ENCODE assay signal across 35 cellular contexts in genomic region chr12:113923251-113923650, GRCh38.
"Had no signal": no experiment of that assay in that cellular context is flagged by ENCODE, and none has a peak within 500 bp of the region (broad histone marks: within the 10 kb centered on the region; RNA-seq: fewer than 3 reads in every experiment).

No MANE protein-coding gene starts in this region.

- H3K36me3 ChIP-seq: breast epithelium had no signal

- H3K27me3 ChIP-seq: adrenal gland, body of pancreas, brain microvascular endothelial cell, breast epithelium had no signal

- H3K27me3 Mint-ChIP-seq: activated B cell treated with CpG ODN at 0.5 μM for 24 hours; activated CD4-positive, alpha-beta memory T cell treated with anti-CD3 and anti-CD28 coated beads for 36 hours; activated CD4-positive, alpha-beta T cell treated with anti-CD3 and anti-CD28 coated beads, Interleukin-2, amount 10 ng/mL, durations not matched to agents 24 days and 14 days; activated CD8-positive, alpha-beta T cell treated with anti-CD3 and anti-CD28 coated beads for 36 hours; activated naive CD8-positive, alpha-beta T cell treated with anti-CD3 and anti-CD28 coated beads for 36 hours; activated T-helper 17 cell treated with anti-CD3 and anti-CD28 coated beads, Interleukin-2, amount 50 U/mL, for 72 hours had no signal

- FAIRE-seq: astrocyte, TTC549 had no signal

- H3K4me1 ChIP-seq: body of pancreas, breast epithelium had no signal

- H3K9me3 ChIP-seq: adrenal gland, body of pancreas, breast epithelium had no signal

- H3K27ac Mint-ChIP-seq: activated B cell treated with CpG ODN at 0.5 μM for 24 hours; activated CD4-positive, alpha-beta memory T cell treated with anti-CD3 and anti-CD28 coated beads for 36 hours; activated CD4-positive, alpha-beta T cell treated with anti-CD3 and anti-CD28 coated beads, Interleukin-2, amount 10 ng/mL, durations not matched to agents 24 days and 14 days; activated CD8-positive, alpha-beta T cell treated with anti-CD3 and anti-CD28 coated beads for 36 hours; activated naive CD4-positive, alpha-beta T cell treated with anti-CD3 and anti-CD28 coated beads for 36 hours; activated naive CD4-positive, alpha-beta T cell treated with anti-CD3 and anti-CD28 coated beads, Interleukin-2, amount 50 U/mL, for 72 hours; activated naive CD8-positive, alpha-beta T cell treated with anti-CD3 and anti-CD28 coated beads for 36 hours; activated T-cell treated with anti-CD3 and anti-CD28 coated beads, Interleukin-2, amount 50 U/mL, for 72 hours; activated T-helper 1 cell treated with anti-CD3 and anti-CD28 coated beads, Interleukin-12 subunit alpha, Interleukin-12 subunit beta, Interleukin-2, Interleukin-4 antibody, amounts not matched to agents 30 ng/mL and 10 ng/mL and 1 ng/mL, durations not matched to agents 14 hours and 24 hours and 36 hours; activated T-helper 17 cell treated with anti-CD3 and anti-CD28 coated beads, Interleukin-2, amount 50 U/mL, for 72 hours; T-helper 1 cell treated with Interleukin-12 subunit alpha and Interleukin-12 subunit beta and Interleukin-4 antibody, amounts not matched to agents 30 μg/mL and 1 μg/mL, for 36 hours; T-helper 2 cell treated with Interferon-gamma antibody and Interleukin-4, amounts not matched to agents 5 μg/mL and 100 μg/mL, for 36 hours had no signal

- H3K4me1 Mint-ChIP-seq: activated B cell treated with CpG ODN at 0.5 μM for 24 hours; activated T-helper 17 cell treated with anti-CD3 and anti-CD28 coated beads, Interleukin-2, amount 50 U/mL, for 72 hours had no signal

- H3K4me3 Mint-ChIP-seq: activated B cell treated with CpG ODN at 0.5 μM for 24 hours; activated CD4-positive, alpha-beta memory T cell treated with anti-CD3 and anti-CD28 coated beads for 36 hours; activated CD4-positive, alpha-beta T cell treated with anti-CD3 and anti-CD28 coated beads, Interleukin-2, amount 10 ng/mL, durations not matched to agents 24 days and 14 days; activated CD8-positive, alpha-beta T cell treated with anti-CD3 and anti-CD28 coated beads for 36 hours; activated naive CD4-positive, alpha-beta T cell treated with anti-CD3 and anti-CD28 coated beads for 36 hours; activated naive CD8-positive, alpha-beta T cell treated with anti-CD3 and anti-CD28 coated beads for 36 hours; activated T-cell treated with anti-CD3 and anti-CD28 coated beads, Interleukin-2, amount 50 U/mL, for 4 hours; activated T-cell treated with anti-CD3 and anti-CD28 coated beads, Interleukin-2, amount 50 U/mL, for 72 hours; activated T-helper 1 cell treated with anti-CD3 and anti-CD28 coated beads, Interleukin-12 subunit alpha, Interleukin-12 subunit beta, Interleukin-2, Interleukin-4 antibody, amounts not matched to agents 30 ng/mL and 10 ng/mL and 1 ng/mL, durations not matched to agents 14 hours and 24 hours and 36 hours; activated T-helper 17 cell treated with anti-CD3 and anti-CD28 coated beads, Interleukin-2, amount 50 U/mL, for 72 hours; T-helper 1 cell treated with Interleukin-12 subunit alpha and Interleukin-12 subunit beta and Interleukin-4 antibody, amounts not matched to agents 30 μg/mL and 1 μg/mL, for 36 hours; T-helper 2 cell treated with Interferon-gamma antibody and Interleukin-4, amounts not matched to agents 5 μg/mL and 100 μg/mL, for 36 hours had no signal

- H3K9me3 Mint-ChIP-seq: activated B cell treated with CpG ODN at 0.5 μM for 24 hours; activated CD4-positive, alpha-beta memory T cell treated with anti-CD3 and anti-CD28 coated beads for 36 hours; activated CD4-positive, alpha-beta T cell treated with anti-CD3 and anti-CD28 coated beads, Interleukin-2, amount 10 ng/mL, durations not matched to agents 24 days and 14 days; activated CD8-positive, alpha-beta T cell treated with anti-CD3 and anti-CD28 coated beads for 36 hours; activated naive CD4-positive, alpha-beta T cell treated with anti-CD3 and anti-CD28 coated beads for 36 hours; activated naive CD4-positive, alpha-beta T cell treated with anti-CD3 and anti-CD28 coated beads, Interleukin-2, amount 50 U/mL, for 72 hours; activated naive CD8-positive, alpha-beta T cell treated with anti-CD3 and anti-CD28 coated beads for 36 hours; activated T-cell treated with anti-CD3 and anti-CD28 coated beads, Interleukin-2, amount 50 U/mL, for 4 hours; activated T-cell treated with anti-CD3 and anti-CD28 coated beads, Interleukin-2, amount 50 U/mL, for 72 hours; activated T-helper 1 cell treated with anti-CD3 and anti-CD28 coated beads, Interleukin-12 subunit alpha, Interleukin-12 subunit beta, Interleukin-2, Interleukin-4 antibody, amounts not matched to agents 30 ng/mL and 10 ng/mL and 1 ng/mL, durations not matched to agents 14 hours and 24 hours and 36 hours; activated T-helper 17 cell treated with anti-CD3 and anti-CD28 coated beads, Interleukin-2, amount 50 U/mL, for 72 hours; T-helper 1 cell treated with Interleukin-12 subunit alpha and Interleukin-12 subunit beta and Interleukin-4 antibody, amounts not matched to agents 30 μg/mL and 1 μg/mL, for 36 hours; T-helper 2 cell treated with Interferon-gamma antibody and Interleukin-4, amounts not matched to agents 5 μg/mL and 100 μg/mL, for 36 hours had no signal

- H3K27ac ChIP-seq: adrenal gland, body of pancreas, brain microvascular endothelial cell, breast epithelium, VCaP had no signal

- DNase-seq: activated B cell treated with CpG ODN at 0.5 μM for 24 hours; activated CD4-positive, alpha-beta memory T cell treated with anti-CD3 and anti-CD28 coated beads for 36 hours; activated CD4-positive, alpha-beta T cell treated with anti-CD3 and anti-CD28 coated beads for 4 hours; activated CD4-positive, alpha-beta T cell treated with anti-CD3 and anti-CD28 coated beads, Interleukin-2, amount 10 ng/mL, durations not matched to agents 24 days and 14 days; activated CD4-positive, alpha-beta T cell treated with anti-CD3 and anti-CD28 coated beads, Interleukin-2, amount 50 U/mL, for 1 hour; activated CD4-positive, alpha-beta T cell treated with anti-CD3 and anti-CD28 coated beads, Interleukin-2, amount 50 U/mL, for 4 hours; activated CD4-positive, CD25-positive, alpha-beta regulatory T cell treated with anti-CD3 and anti-CD28 coated beads, Interleukin-2, amount 50 U/mL, for 72 hours; activated CD8-positive, alpha-beta memory T cell treated with anti-CD3 and anti-CD28 coated beads, Interleukin-2, amount 50 U/mL, for 4 hours; activated CD8-positive, alpha-beta T cell treated with anti-CD3 and anti-CD28 coated beads for 36 hours; activated effector memory CD4-positive, alpha-beta T cell treated with anti-CD3 and anti-CD28 coated beads, Interleukin-2, amount 50 U/mL, for 16 hours; activated gamma-delta T cell treated with Interleukin-2 at 50 U/mL for 16 hours; activated naive CD4-positive, alpha-beta T cell; activated naive CD4-positive, alpha-beta T cell treated with anti-CD3 and anti-CD28 coated beads for 36 hours; activated naive CD4-positive, alpha-beta T cell treated with anti-CD3 and anti-CD28 coated beads, Interleukin-2, amount 50 U/mL, for 16 hours; activated naive CD8-positive, alpha-beta T cell treated with anti-CD3 and anti-CD28 coated beads for 36 hours; activated T-cell treated with anti-CD3 and anti-CD28 coated beads for 4 hours; activated T-cell treated with anti-CD3 and anti-CD28 coated beads, Interleukin-2, amount 50 U/mL, for 1 hour; activated T-cell treated with anti-CD3 and anti-CD28 coated beads, Interleukin-2, amount 50 U/mL, for 4 hours; activated T-cell treated with anti-CD3 and anti-CD28 coated beads, Interleukin-2, amount 50 U/mL, for 72 hours; adrenal gland; amniotic stem cell; body of pancreas; brain microvascular endothelial cell; central memory CD4-positive, alpha-beta T cell; T-helper 2 cell; T-helper 9 cell had no signal

- H3K4me3 ChIP-seq: adrenal gland, body of pancreas, breast epithelium had no signal
